ENCODE assay signal across 2 cellular contexts in the genomic region with DNA sequence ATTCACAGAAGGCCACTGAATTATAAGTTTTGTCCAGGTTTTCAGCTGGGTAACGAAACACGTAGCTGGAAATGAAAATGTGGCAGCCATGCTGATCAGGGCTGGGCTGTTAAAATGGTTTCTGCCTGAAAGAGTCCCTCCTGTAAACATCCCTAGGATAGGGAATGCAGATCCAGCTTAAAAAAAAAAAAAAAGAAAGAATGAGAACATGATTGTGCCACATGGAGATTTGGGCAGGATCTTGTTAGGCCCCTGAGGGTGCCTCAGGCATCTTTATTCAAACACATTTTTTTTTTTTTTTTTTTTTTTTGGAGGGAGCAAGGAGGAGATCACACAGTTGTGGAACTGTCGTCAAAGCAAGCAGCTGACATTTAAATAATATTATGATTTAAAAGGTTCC.
TF ChIP-seq lines count a peak whose summit lies in the region.

No MANE protein-coding gene starts in this region.

TF ChIP-seq in SK-N-SH, 30 proteins besides CTCF, POLR2A, EP300 and RAD21 (continued from another document):
- TF ChIP-seq, protein P1, sequence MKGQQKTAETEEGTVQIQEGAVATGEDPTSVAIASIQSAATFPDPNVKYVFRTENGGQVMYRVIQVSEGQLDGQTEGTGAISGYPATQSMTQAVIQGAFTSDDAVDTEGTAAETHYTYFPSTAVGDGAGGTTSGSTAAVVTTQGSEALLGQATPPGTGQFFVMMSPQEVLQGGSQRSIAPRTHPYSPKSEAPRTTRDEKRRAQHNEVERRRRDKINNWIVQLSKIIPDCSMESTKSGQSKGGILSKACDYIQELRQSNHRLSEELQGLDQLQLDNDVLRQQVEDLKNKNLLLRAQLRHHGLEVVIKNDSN (IDR thresholded peaks at IDR 0.05; ENCODE audit: borderline replicate concordance, low read depth), result no peak
- TF ChIP-seq, protein P2, sequence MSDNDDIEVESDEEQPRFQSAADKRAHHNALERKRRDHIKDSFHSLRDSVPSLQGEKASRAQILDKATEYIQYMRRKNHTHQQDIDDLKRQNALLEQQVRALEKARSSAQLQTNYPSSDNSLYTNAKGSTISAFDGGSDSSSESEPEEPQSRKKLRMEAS (IDR thresholded peaks at IDR 0.05; ENCODE audit: low read depth), result no peak
- TF ChIP-seq ELF1 (IDR thresholded peaks at IDR 0.05) (no peak), GATA2 (CRISPR knock-in tag; IDR thresholded peaks at IDR 0.05) (no peak), MEF2A (IDR thresholded peaks at IDR 0.05; ENCODE audit: borderline replicate concordance, low read depth) (no peak), YY1 (IDR thresholded peaks at IDR 0.05; ENCODE audit: low read depth) (no peak), NRF1 (IDR thresholded peaks at IDR 0.05; ENCODE audit: low read depth, low read length) (no peak), POLR2AphosphoS5 (IDR thresholded peaks at IDR 0.05; ENCODE audit: low read depth, low read length) (no peak), RCOR1 (IDR thresholded peaks at IDR 0.05; ENCODE audit: low read length) (no peak), JUND (IDR thresholded peaks at IDR 0.05) (no peak), FOSL2 (IDR thresholded peaks at IDR 0.05; ENCODE audit: borderline replicate concordance, low read depth) (no peak)
- TF ChIP-seq, protein P3, sequence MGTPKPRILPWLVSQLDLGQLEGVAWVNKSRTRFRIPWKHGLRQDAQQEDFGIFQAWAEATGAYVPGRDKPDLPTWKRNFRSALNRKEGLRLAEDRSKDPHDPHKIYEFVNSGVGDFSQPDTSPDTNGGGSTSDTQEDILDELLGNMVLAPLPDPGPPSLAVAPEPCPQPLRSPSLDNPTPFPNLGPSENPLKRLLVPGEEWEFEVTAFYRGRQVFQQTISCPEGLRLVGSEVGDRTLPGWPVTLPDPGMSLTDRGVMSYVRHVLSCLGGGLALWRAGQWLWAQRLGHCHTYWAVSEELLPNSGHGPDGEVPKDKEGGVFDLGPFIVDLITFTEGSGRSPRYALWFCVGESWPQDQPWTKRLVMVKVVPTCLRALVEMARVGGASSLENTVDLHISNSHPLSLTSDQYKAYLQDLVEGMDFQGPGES (IDR thresholded peaks at IDR 0.05; ENCODE audit: low read depth, low read length), result no peak
- TF ChIP-seq, protein P4, sequence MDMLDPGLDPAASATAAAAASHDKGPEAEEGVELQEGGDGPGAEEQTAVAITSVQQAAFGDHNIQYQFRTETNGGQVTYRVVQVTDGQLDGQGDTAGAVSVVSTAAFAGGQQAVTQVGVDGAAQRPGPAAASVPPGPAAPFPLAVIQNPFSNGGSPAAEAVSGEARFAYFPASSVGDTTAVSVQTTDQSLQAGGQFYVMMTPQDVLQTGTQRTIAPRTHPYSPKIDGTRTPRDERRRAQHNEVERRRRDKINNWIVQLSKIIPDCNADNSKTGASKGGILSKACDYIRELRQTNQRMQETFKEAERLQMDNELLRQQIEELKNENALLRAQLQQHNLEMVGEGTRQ (IDR thresholded peaks at IDR 0.05; ENCODE audit: borderline replicate concordance, low read depth, low read length), result no peak

TF ChIP-seq in SK-N-SH treated with all-trans-retinoic acid at 6 μM for 48 hours, 23 proteins besides CTCF, POLR2A, EP300 and RAD21 (continued from another document):
- TF ChIP-seq PPARA (CRISPR knock-in tag; IDR thresholded peaks at IDR 0.05; ENCODE audit: borderline replicate concordance), result no peak
- TF ChIP-seq ZNF565 (CRISPR knock-in tag; conservative IDR thresholded peaks at IDR 0.05; ENCODE audit: low read depth), result no peak
- TF ChIP-seq CSDC2 (CRISPR knock-in tag; IDR thresholded peaks at IDR 0.05), result no peak
- no peak for TF ChIP-seq SNAI2 (CRISPR knock-in tag; IDR thresholded peaks at IDR 0.05)
- TF ChIP-seq, protein P5, sequence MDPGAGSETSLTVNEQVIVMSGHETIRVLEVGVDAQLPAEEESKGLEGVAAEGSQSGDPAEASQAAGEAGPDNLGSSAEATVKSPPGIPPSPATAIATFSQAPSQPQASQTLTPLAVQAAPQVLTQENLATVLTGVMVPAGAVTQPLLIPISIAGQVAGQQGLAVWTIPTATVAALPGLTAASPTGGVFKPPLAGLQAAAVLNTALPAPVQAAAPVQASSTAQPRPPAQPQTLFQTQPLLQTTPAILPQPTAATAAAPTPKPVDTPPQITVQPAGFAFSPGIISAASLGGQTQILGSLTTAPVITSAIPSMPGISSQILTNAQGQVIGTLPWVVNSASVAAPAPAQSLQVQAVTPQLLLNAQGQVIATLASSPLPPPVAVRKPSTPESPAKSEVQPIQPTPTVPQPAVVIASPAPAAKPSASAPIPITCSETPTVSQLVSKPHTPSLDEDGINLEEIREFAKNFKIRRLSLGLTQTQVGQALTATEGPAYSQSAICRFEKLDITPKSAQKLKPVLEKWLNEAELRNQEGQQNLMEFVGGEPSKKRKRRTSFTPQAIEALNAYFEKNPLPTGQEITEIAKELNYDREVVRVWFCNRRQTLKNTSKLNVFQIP (CRISPR knock-in tag; IDR thresholded peaks at IDR 0.05; ENCODE audit: borderline replicate concordance, low read depth), result no peak
- no peak for TF ChIP-seq ZFP30 (CRISPR knock-in tag; IDR thresholded peaks at IDR 0.05)
- TF ChIP-seq, protein P6, sequence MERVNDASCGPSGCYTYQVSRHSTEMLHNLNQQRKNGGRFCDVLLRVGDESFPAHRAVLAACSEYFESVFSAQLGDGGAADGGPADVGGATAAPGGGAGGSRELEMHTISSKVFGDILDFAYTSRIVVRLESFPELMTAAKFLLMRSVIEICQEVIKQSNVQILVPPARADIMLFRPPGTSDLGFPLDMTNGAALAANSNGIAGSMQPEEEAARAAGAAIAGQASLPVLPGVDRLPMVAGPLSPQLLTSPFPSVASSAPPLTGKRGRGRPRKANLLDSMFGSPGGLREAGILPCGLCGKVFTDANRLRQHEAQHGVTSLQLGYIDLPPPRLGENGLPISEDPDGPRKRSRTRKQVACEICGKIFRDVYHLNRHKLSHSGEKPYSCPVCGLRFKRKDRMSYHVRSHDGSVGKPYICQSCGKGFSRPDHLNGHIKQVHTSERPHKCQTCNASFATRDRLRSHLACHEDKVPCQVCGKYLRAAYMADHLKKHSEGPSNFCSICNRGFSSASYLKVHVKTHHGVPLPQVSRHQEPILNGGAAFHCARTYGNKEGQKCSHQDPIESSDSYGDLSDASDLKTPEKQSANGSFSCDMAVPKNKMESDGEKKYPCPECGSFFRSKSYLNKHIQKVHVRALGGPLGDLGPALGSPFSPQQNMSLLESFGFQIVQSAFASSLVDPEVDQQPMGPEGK (CRISPR knock-in tag; IDR thresholded peaks at IDR 0.05; ENCODE audit: borderline replicate concordance), result no peak
- TF ChIP-seq, protein P7, sequence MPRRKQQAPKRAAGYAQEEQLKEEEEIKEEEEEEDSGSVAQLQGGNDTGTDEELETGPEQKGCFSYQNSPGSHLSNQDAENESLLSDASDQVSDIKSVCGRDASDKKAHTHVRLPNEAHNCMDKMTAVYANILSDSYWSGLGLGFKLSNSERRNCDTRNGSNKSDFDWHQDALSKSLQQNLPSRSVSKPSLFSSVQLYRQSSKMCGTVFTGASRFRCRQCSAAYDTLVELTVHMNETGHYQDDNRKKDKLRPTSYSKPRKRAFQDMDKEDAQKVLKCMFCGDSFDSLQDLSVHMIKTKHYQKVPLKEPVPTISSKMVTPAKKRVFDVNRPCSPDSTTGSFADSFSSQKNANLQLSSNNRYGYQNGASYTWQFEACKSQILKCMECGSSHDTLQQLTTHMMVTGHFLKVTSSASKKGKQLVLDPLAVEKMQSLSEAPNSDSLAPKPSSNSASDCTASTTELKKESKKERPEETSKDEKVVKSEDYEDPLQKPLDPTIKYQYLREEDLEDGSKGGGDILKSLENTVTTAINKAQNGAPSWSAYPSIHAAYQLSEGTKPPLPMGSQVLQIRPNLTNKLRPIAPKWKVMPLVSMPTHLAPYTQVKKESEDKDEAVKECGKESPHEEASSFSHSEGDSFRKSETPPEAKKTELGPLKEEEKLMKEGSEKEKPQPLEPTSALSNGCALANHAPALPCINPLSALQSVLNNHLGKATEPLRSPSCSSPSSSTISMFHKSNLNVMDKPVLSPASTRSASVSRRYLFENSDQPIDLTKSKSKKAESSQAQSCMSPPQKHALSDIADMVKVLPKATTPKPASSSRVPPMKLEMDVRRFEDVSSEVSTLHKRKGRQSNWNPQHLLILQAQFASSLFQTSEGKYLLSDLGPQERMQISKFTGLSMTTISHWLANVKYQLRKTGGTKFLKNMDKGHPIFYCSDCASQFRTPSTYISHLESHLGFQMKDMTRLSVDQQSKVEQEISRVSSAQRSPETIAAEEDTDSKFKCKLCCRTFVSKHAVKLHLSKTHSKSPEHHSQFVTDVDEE (CRISPR knock-in tag; IDR thresholded peaks at IDR 0.05), result no peak
- no peak for TF ChIP-seq ZC3H10 (CRISPR knock-in tag; IDR thresholded peaks at IDR 0.05)
TF ChIP-seq in SK-N-SH treated with all-trans-retinoic acid at 6 μM for 48 hours: peak in this region for 0.
